ENCODE assay signal across 31 cellular contexts in the genomic region with DNA sequence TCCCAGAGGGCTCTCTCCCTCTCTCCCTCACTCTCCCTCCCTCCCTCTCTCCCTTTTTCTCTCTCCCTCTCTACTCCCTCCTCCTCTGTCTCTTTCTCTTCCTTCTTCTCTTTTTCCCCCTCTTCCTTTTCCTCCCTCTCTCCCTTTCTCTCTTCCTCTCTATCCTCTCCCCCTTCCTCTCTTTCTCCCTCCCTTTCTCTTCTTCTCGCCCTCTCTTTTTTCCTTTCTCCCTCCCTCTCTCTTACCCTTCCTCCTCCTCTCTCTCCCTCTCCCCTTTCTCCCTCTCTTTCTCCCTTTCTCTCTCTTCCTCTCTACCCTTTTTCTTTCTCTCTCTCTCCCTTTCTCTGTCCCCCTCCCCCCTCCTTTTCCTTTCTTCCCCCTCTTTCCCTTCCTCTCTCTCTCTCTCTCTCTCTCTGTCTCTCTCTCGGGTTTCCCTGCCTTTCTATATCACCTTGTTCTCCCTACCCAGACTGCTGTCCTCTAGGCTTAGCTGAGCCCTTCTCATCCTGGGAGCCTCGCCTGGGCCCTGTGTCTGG. TPM values are rescaled to one million over a fixed set of nuclear protein-coding genes. Genes with fewer than 3 reads are reported as not detected.
DNase-seq lines count a peak whose midpoint lies in the region; ATAC-seq and TF ChIP-seq lines count a peak whose summit lies in the region.
"Had no signal": no experiment of that assay in that cellular context is flagged by ENCODE, and none has a peak within 500 bp of the region (broad histone marks: within the 10 kb centered on the region; RNA-seq: fewer than 3 reads in every experiment).

No MANE protein-coding gene starts in this region.

- H3K4me3 ChIP-seq in GM23338: peak overlapping the region; percentile 54
- H3K4me3 ChIP-seq in NT2/D1 (ENCODE audit: insufficient read length, low read depth): peak overlapping the region; percentile 15
- peak overlapping the region; percentile 39 for H3K4me3 ChIP-seq in iPS-15b (ENCODE audit: low read depth, low read length)
- no peak overlapping the region for H3K4me3 ChIP-seq in neural cell (ENCODE audit: low read length)
- H3K4me3 ChIP-seq: A549, gastrocnemius medialis, suprapubic skin had no signal

- H3K27ac ChIP-seq in GM23338 (ENCODE audit: low read depth) (peak overlapping the region; percentile 28; the same call in 1 of the 2 replicates), neural cell (ENCODE audit: low read length) (peak overlapping the region; percentile 72)
- H3K27ac ChIP-seq: suprapubic skin had no signal

- peaks cover 4% of the 10 kb centered on the region; the same call in 1 of the 2 replicates for H3F3A ChIP-seq in GM23338 (replicated peaks; ENCODE audit: low read depth)
- peaks cover 4% of the 10 kb centered on the region for H3F3A ChIP-seq in neural cell (ENCODE audit: insufficient read depth, low read length, poor library complexity, severe bottlenecking)

- H3K36me3 Mint-ChIP-seq in GM23338 (ENCODE audit: low read depth): no peaks in the 10 kb centered on the region; the same call in 2 of the 3 replicates
- H3K36me3 Mint-ChIP-seq: activated naive CD8-positive, alpha-beta T cell treated with anti-CD3 and anti-CD28 coated beads for 36 hours; stimulated activated memory B cell treated with anti-CD40 and anti-IgM and Interleukin-4, amounts not matched to agents 10 μg/mL and 1 μg/mL and 100 μg/mL, for 72 hours had no signal

- H2AFZ ChIP-seq in GM23338 (peak overlapping the region; percentile 81), neural cell (ENCODE audit: low read depth, low read length) (peak overlapping the region; percentile 79)

- no peak overlapping the region for H3K9ac ChIP-seq in NT2/D1 (ENCODE audit: insufficient read length, low read depth)
- H3K9ac ChIP-seq in iPS-15b (ENCODE audit: low read depth, low read length): peak overlapping the region; percentile 41
- H3K9ac ChIP-seq in neural cell (ENCODE audit: low read length): peak overlapping the region; percentile 36

- H3K4me1 ChIP-seq in GM23338 (ENCODE audit: insufficient read depth): peaks cover 22% of the 10 kb centered on the region
- H3K4me1 ChIP-seq in NT2/D1 (ENCODE audit: insufficient read depth, insufficient read length): peaks cover 3% of the 10 kb centered on the region
- H3K4me1 ChIP-seq in iPS-15b (ENCODE audit: control insufficient read depth, insufficient read depth, low read length): peaks cover 16% of the 10 kb centered on the region
- H3K4me1 ChIP-seq: A549 had no signal

- H3K36me3 ChIP-seq in GM23338 (ENCODE audit: insufficient read depth) (no peaks in the 10 kb centered on the region), NT2/D1 (ENCODE audit: insufficient read depth, insufficient read length, low read length) (no peaks in the 10 kb centered on the region), iPS-15b (ENCODE audit: control insufficient read depth, insufficient read depth, low read length) (no peaks in the 10 kb centered on the region), neural cell (ENCODE audit: insufficient read depth, low read length) (no peaks in the 10 kb centered on the region)
- H3K36me3 ChIP-seq: gastrocnemius medialis, suprapubic skin had no signal

- TF ChIP-seq CTCF in GM23338 (conservative IDR thresholded peaks at IDR 0.05; ENCODE audit: low read depth in 2 of 2) (no peak), neural cell (IDR thresholded peaks at IDR 0.05; ENCODE audit: poor library complexity, severe bottlenecking) (no peak)

- H4K20me1 ChIP-seq in GM23338 (replicated peaks; ENCODE audit: insufficient read depth) (no peaks in the 10 kb centered on the region), neural cell (ENCODE audit: insufficient read depth) (no peaks in the 10 kb centered on the region)

- H3K4me3 Mint-ChIP-seq in GM23338: peak overlapping the region; percentile 79
- H3K4me3 Mint-ChIP-seq: activated naive CD8-positive, alpha-beta T cell treated with anti-CD3 and anti-CD28 coated beads for 36 hours; CD4-positive, alpha-beta T cell; stimulated activated memory B cell treated with anti-CD40 and anti-IgM and Interleukin-4, amounts not matched to agents 10 μg/mL and 1 μg/mL and 100 μg/mL, for 72 hours had no signal

- H3K9me2 ChIP-seq in GM23338 (ENCODE audit: insufficient read depth) (no peaks in the 10 kb centered on the region), neural cell (ENCODE audit: insufficient read depth, low read length) (no peaks in the 10 kb centered on the region)

- H3K79me2 ChIP-seq in GM23338 (replicated peaks; ENCODE audit: insufficient read depth) (no peaks in the 10 kb centered on the region), neural cell (replicated peaks; ENCODE audit: insufficient read depth, low read length) (no peaks in the 10 kb centered on the region)

- TF ChIP-seq EP300 in neural cell (conservative IDR thresholded peaks at IDR 0.05; ENCODE audit: poor library complexity, severe bottlenecking): no peak

- H3K9me3 ChIP-seq in NT2/D1 (ENCODE audit: insufficient read depth, low read length) (no peaks in the 10 kb centered on the region), iPS-15b (ENCODE audit: control insufficient read depth, insufficient read depth, low read length) (no peaks in the 10 kb centered on the region), neural cell (ENCODE audit: low read length) (no peaks in the 10 kb centered on the region)
- H3K9me3 ChIP-seq: A549, gastrocnemius medialis, suprapubic skin had no signal

- ATAC-seq in GM23338 (no peak), HG02763 (IDR thresholded peaks at IDR 0.05; ENCODE audit: unreplicated experiment) (no peak)
- ATAC-seq: Panc1; stimulated activated memory B cell treated with anti-CD40 and anti-IgM and Interleukin-4, amounts not matched to agents 10 μg/mL and 1 μg/mL and 100 μg/mL, for 72 hours had no signal

- H3K4me1 Mint-ChIP-seq in GM23338: peaks cover 42% of the 10 kb centered on the region
- H3K4me1 Mint-ChIP-seq: activated naive CD8-positive, alpha-beta T cell treated with anti-CD3 and anti-CD28 coated beads for 36 hours; stimulated activated memory B cell treated with anti-CD40 and anti-IgM and Interleukin-4, amounts not matched to agents 10 μg/mL and 1 μg/mL and 100 μg/mL, for 72 hours had no signal

- no peaks in the 10 kb centered on the region; the same call in 2 of the 3 replicates for H3K9me3 Mint-ChIP-seq in GM23338
- H3K9me3 Mint-ChIP-seq: activated naive CD8-positive, alpha-beta T cell treated with anti-CD3 and anti-CD28 coated beads for 36 hours; CD4-positive, alpha-beta T cell; stimulated activated memory B cell treated with anti-CD40 and anti-IgM and Interleukin-4, amounts not matched to agents 10 μg/mL and 1 μg/mL and 100 μg/mL, for 72 hours had no signal

- H3K27ac Mint-ChIP-seq in GM23338: peak overlapping the region; percentile 96
- H3K27ac Mint-ChIP-seq: activated naive CD8-positive, alpha-beta T cell treated with anti-CD3 and anti-CD28 coated beads for 36 hours; CD4-positive, alpha-beta T cell; stimulated activated memory B cell treated with anti-CD40 and anti-IgM and Interleukin-4, amounts not matched to agents 10 μg/mL and 1 μg/mL and 100 μg/mL, for 72 hours had no signal

- H3K27me3 ChIP-seq in GM23338 (ENCODE audit: insufficient read depth) (no peaks in the 10 kb centered on the region), NT2/D1 (ENCODE audit: insufficient read depth, insufficient read length) (no peaks in the 10 kb centered on the region), iPS-15b (ENCODE audit: control insufficient read depth, insufficient read depth, low read length) (no peaks in the 10 kb centered on the region), neural cell (ENCODE audit: insufficient read depth, low read depth, low read length) (no peaks in the 10 kb centered on the region)
- H3K27me3 ChIP-seq: gastrocnemius medialis, suprapubic skin had no signal

- H3K4me2 ChIP-seq in GM23338 (peak overlapping the region; percentile 79), neural cell (ENCODE audit: low read length) (peak overlapping the region; percentile 30)
- H3K4me2 ChIP-seq: A549 had no signal

- TF ChIP-seq RAD21 in neural cell (conservative IDR thresholded peaks at IDR 0.05): no peak

- peaks cover 14% of the 10 kb centered on the region for H3K27me3 Mint-ChIP-seq in GM23338 (ENCODE audit: insufficient read depth, low read depth, poor library complexity)
- H3K27me3 Mint-ChIP-seq: activated naive CD8-positive, alpha-beta T cell treated with anti-CD3 and anti-CD28 coated beads for 36 hours; CD4-positive, alpha-beta T cell; stimulated activated memory B cell treated with anti-CD40 and anti-IgM and Interleukin-4, amounts not matched to agents 10 μg/mL and 1 μg/mL and 100 μg/mL, for 72 hours had no signal

- DNase-seq in GM23338 (ENCODE audit: low spot score): no peak
- no peak for DNase-seq in NT2/D1 (ENCODE audit: low read depth, low spot score)
- DNase-seq in DMS153 (lab: John Stamatoyannopoulos, UW): no peak
- no peak for DNase-seq in mucosa of gallbladder (ENCODE audit: low spot score)
- no peak for DNase-seq in cerebellum (ENCODE audit: low spot score)
- DNase-seq: activated effector memory CD4-positive, alpha-beta T cell treated with Interleukin-2 at 50 U/mL for 16 hours; activated naive CD8-positive, alpha-beta T cell treated with anti-CD3 and anti-CD28 coated beads for 36 hours; activated T-cell treated with anti-CD3 and anti-CD28 coated beads for 4 hours; anterior cingulate cortex; CD4-positive, alpha-beta T cell; EL; gastrocnemius medialis; GOT3; IMR-90; left colon; NCI-H1048; NCI-H2107; NCI-H345; NCI-H69; Right ventricle myocardium superior; T-helper 2 cell had no signal

TF ChIP-seq in GM23338, 12 proteins besides CTCF, POLR2A, EP300 and RAD21 (continues in another document):
- no peak for TF ChIP-seq CREB1 (CRISPR knock-in tag; IDR thresholded peaks at IDR 0.05; ENCODE audit: low read depth)

RNA-seq across cellular contexts. Expression of a gene that starts 25.8 kb away (rescaled TPM):
- 1.2 and 3.1 TPM in 2 replicates for total RNA-seq in GM23338 (2014; rRNA removed; shearing (Covaris generic))
- polyA plus RNA-seq in GM23338 (2016; fragmentation: Nextera tagmentation; extraction: Ambion mirVana): 7.2 and 7.8 TPM in 2 replicates
- polyA plus RNA-seq in neural cell: 0.08 TPM in 1 of 2 replicates, not detected in the other
- not detected in 2 replicates for polyA minus RNA-seq in neural cell
- 17.7 TPM for total RNA-seq in mucosa of gallbladder
- 1.5 TPM for total RNA-seq in cerebellum

RNA-seq across cellular contexts. Expression of a gene that starts 48.2 kb away (rescaled TPM):
- total RNA-seq in GM23338 (2014; rRNA removed; shearing (Covaris generic)): not detected in 2 replicates
- polyA plus RNA-seq in GM23338 (2016; fragmentation: Nextera tagmentation; extraction: Ambion mirVana) (not detected in 2 replicates), neural cell (not detected in 2 replicates)
- not detected in 2 replicates for polyA minus RNA-seq in neural cell
- total RNA-seq in mucosa of gallbladder (7.5 TPM), cerebellum (not detected)
- total RNA-seq: activated naive CD8-positive, alpha-beta T cell treated with anti-CD3 and anti-CD28 coated beads for 36 hours; bronchial epithelial cell; CD4-positive, alpha-beta T cell; fibroblast of lung; IMR-90; Right ventricle myocardium superior; skeletal muscle tissue had no signal
- polyA plus RNA-seq: A549, fibroblast of lung, IMR-90 had no signal

RNA-seq across cellular contexts. Expression of a gene that starts 58.3 kb away (rescaled TPM):
- total RNA-seq in GM23338 (2014; rRNA removed; shearing (Covaris generic)): 4.8 and 8.8 TPM in 2 replicates
- 6.8 and 7.6 TPM in 2 replicates for polyA plus RNA-seq in GM23338 (2016; fragmentation: Nextera tagmentation; extraction: Ambion mirVana)
- polyA plus RNA-seq in neural cell: 19.2 and 22.3 TPM in 2 replicates
- 26.5 and 27.7 TPM in 2 replicates for polyA minus RNA-seq in neural cell
- total RNA-seq in mucosa of gallbladder: 9.2 TPM
- 19.6 TPM for total RNA-seq in cerebellum

RNA-seq across cellular contexts. Expression of a gene that starts 58.3 kb away (rescaled TPM):
- 69.4 and 72.5 TPM in 2 replicates for total RNA-seq in GM23338 (2014; rRNA removed; shearing (Covaris generic))
- polyA plus RNA-seq in GM23338 (2016; fragmentation: Nextera tagmentation; extraction: Ambion mirVana) (37.6 and 43.9 TPM in 2 replicates), neural cell (24.1 and 28.8 TPM in 2 replicates)
- 17.8 and 21.3 TPM in 2 replicates for polyA minus RNA-seq in neural cell
- total RNA-seq in mucosa of gallbladder (33.4 TPM), cerebellum (13.9 TPM)
